Comparison of ENCODE assay signal across 1 cellular context in genomic region chr9:69820955-69821788, GRCh38.
TF ChIP-seq lines count a peak whose summit lies in the region.

No MANE protein-coding gene starts in this region.

TF ChIP-seq in HCT116, 20 proteins besides CTCF, POLR2A, EP300 and RAD21 (continued from another document):
- TF ChIP-seq ZBTB33 (IDR thresholded peaks at IDR 0.05; ENCODE audit: extremely low read depth, insufficient replicate concordance, low read length) (no peak), JUND (IDR thresholded peaks at IDR 0.05) (no peak), POLR2AphosphoS5 (IDR thresholded peaks at IDR 0.05; ENCODE audit: low read depth, low read length) (no peak), SIN3A (IDR thresholded peaks at IDR 0.05; ENCODE audit: low read depth) (no peak)
